21 cellular contexts compared by ENCODE assay signal in genomic region chr2:238649936-238650518, GRCh38.
"Had no signal": no experiment of that assay in that cellular context is flagged by ENCODE, and none has a peak within 500 bp of the region (broad histone marks: within the 10 kb centered on the region; RNA-seq: fewer than 3 reads in every experiment).

No MANE protein-coding gene starts in this region.

- H3K9me3 Mint-ChIP-seq: effector memory CD8-positive, alpha-beta T cell; naive thymus-derived CD4-positive, alpha-beta T cell; stimulated activated effector memory CD8-positive, alpha-beta T cell treated with anti-CD3 and anti-CD28 coated beads, Interleukin-12 subunit alpha, Interleukin-12 subunit beta, amount 100 ng/mL, for 72 hours had no signal

- H3K27me3 ChIP-seq: hepatocyte, ovary, right lobe of liver, suprapubic skin, thyroid gland, upper lobe of left lung, uterus had no signal

- ATAC-seq: effector memory CD8-positive, alpha-beta T cell; naive thymus-derived CD4-positive, alpha-beta T cell; right lobe of liver; stimulated activated effector memory CD8-positive, alpha-beta T cell treated with anti-CD3 and anti-CD28 coated beads, Interleukin-12 subunit alpha, Interleukin-12 subunit beta, amount 100 ng/mL, for 72 hours; stimulated activated naive CD8-positive, alpha-beta T cell treated with anti-CD3 and anti-CD28 coated beads, Interleukin-15, Interleukin-2, amounts not matched to agents 100 U/mL and 50 U/mL, for 24 hours had no signal

- H3K27ac ChIP-seq: hepatocyte, left ventricle myocardium inferior, neutrophil, ovary, prostate gland, right lobe of liver, suprapubic skin, thyroid gland, upper lobe of left lung, uterus had no signal

- H3K9me3 ChIP-seq: left ventricle myocardium inferior, neutrophil, ovary, prostate gland, right lobe of liver, suprapubic skin, thyroid gland, upper lobe of left lung, uterus had no signal

- H3K27ac Mint-ChIP-seq: effector memory CD8-positive, alpha-beta T cell; naive thymus-derived CD4-positive, alpha-beta T cell; nephron progenitor cell; stimulated activated effector memory CD8-positive, alpha-beta T cell treated with anti-CD3 and anti-CD28 coated beads, Interleukin-12 subunit alpha, Interleukin-12 subunit beta, amount 100 ng/mL, for 72 hours had no signal

- H3K4me3 Mint-ChIP-seq: effector memory CD8-positive, alpha-beta T cell; naive thymus-derived CD4-positive, alpha-beta T cell; nephron progenitor cell; stimulated activated effector memory CD8-positive, alpha-beta T cell treated with anti-CD3 and anti-CD28 coated beads, Interleukin-12 subunit alpha, Interleukin-12 subunit beta, amount 100 ng/mL, for 72 hours had no signal

- H3K4me3 ChIP-seq: hepatocyte, left ventricle myocardium inferior, ovary, prostate gland, right lobe of liver, suprapubic skin, thyroid gland, upper lobe of left lung, uterus had no signal

- H3K36me3 ChIP-seq: left ventricle myocardium inferior, neutrophil, ovary, prostate gland, right lobe of liver, suprapubic skin, thyroid gland, upper lobe of left lung, uterus had no signal

- H3K36me3 Mint-ChIP-seq: naive thymus-derived CD4-positive, alpha-beta T cell; stimulated activated effector memory CD8-positive, alpha-beta T cell treated with anti-CD3 and anti-CD28 coated beads, Interleukin-12 subunit alpha, Interleukin-12 subunit beta, amount 100 ng/mL, for 72 hours had no signal

- DNase-seq: effector memory CD8-positive, alpha-beta T cell; foreskin melanocyte; kidney; left cardiac atrium; left ventricle myocardium inferior; mesendoderm; naive thymus-derived CD4-positive, alpha-beta T cell; nephron progenitor cell; ovary; right lobe of liver; stimulated activated CD4-positive, alpha-beta T cell treated with anti-CD3 and anti-CD28 coated beads, Interleukin-4, amount 100 ng/mL, for 1 hour; stimulated activated CD8-positive, alpha-beta memory T cell treated with anti-CD3 and anti-CD28 coated beads, Interleukin-4, amount 100 ng/mL, for 48 hours; stimulated activated naive CD8-positive, alpha-beta T cell treated with anti-CD3 and anti-CD28 coated beads, Interleukin-15, Interleukin-2, amounts not matched to agents 100 U/mL and 50 U/mL, for 24 hours; thyroid gland; uterus had no signal

- H3K4me1 ChIP-seq: left ventricle myocardium inferior, prostate gland, right lobe of liver, suprapubic skin, thyroid gland, uterus had no signal

- H3K4me1 Mint-ChIP-seq: naive thymus-derived CD4-positive, alpha-beta T cell; stimulated activated effector memory CD8-positive, alpha-beta T cell treated with anti-CD3 and anti-CD28 coated beads, Interleukin-12 subunit alpha, Interleukin-12 subunit beta, amount 100 ng/mL, for 72 hours had no signal
